8 cellular contexts compared by ENCODE assay signal in the genomic region with DNA sequence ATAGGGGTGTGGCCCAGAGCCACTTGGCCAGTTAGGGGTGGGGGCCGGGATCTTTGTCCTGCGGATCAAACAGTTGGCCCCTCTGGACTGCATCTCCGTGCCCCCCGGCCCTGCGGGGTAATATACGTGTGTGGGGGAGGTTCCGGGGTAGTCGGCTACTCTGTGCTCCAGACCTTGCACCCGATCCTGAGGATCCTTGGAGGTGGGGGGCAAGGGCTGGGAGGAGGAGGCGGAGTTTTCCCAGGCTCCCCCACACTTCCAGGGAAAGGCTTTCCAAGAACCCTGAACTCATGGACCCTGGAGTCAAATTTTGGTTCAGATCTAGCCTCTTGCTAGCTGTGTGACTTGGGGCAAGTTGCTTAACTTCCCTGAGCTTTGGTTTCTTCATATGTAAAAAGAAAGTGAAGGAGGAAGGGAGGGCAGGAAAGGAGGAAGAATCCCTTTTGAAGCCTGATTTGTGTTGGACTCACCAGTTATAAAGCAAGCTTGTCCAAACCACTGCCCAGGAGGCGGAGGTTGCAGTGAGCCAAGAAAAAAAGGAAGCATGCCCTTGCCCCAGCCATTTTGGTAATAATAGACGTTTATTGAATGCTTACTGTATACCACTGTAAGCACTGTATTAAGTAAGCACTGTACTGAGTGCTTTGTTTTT. TPM values are rescaled to one million over a fixed set of nuclear protein-coding genes. Genes with fewer than 3 reads are reported as not detected.
DNase-seq lines count a peak whose midpoint lies in the region; ATAC-seq, FAIRE-seq and TF ChIP-seq lines count a peak whose summit lies in the region.

No MANE protein-coding gene starts in this region.

- peak overlapping the region; percentile 90 for H3K4me3 Mint-ChIP-seq in CD8-positive, alpha-beta T cell
- H3K4me3 Mint-ChIP-seq in astrocyte (ENCODE audit: unreplicated experiment) (peak overlapping the region; percentile 92), immature natural killer cell (peak overlapping the region; percentile 84 to 90 (median 88))

- peak overlapping the region; percentile 59 for H3K27ac ChIP-seq in CD8-positive, alpha-beta T cell (ENCODE audit: low read depth, low read length)
- H3K27ac ChIP-seq in Karpas-422 (ENCODE audit: low read length) (no peak overlapping the region), astrocyte (ENCODE audit: low read depth, low read length) (peak overlapping the region; percentile 41), stomach smooth muscle (ENCODE audit: low read length) (no peak overlapping the region)

- no peaks in the 10 kb centered on the region for H3K27me3 Mint-ChIP-seq in CD8-positive, alpha-beta T cell (ENCODE audit: low read depth)
- H3K27me3 Mint-ChIP-seq in astrocyte (ENCODE audit: low read depth, unreplicated experiment): no peaks in the 10 kb centered on the region
- peaks cover 3 to 7% (median 7%) of the 10 kb centered on the region in 3 donors for H3K27me3 Mint-ChIP-seq in immature natural killer cell (ENCODE audit: low read depth in 3 of 3)

- H3K9ac ChIP-seq in Karpas-422 (ENCODE audit: low read length) (peak overlapping the region; percentile 81), astrocyte (ENCODE audit: low read length) (peak overlapping the region; percentile 86), stomach smooth muscle (ENCODE audit: low read length in 2 of 2) (peak overlapping the region; percentile 68 to 80)

- DNase-seq in CD8-positive, alpha-beta T cell: peak in 1 of 7 experiments; percentile 3
- peak; percentile 51 for DNase-seq in Karpas-422
- no peak for DNase-seq in astrocyte (ENCODE audit: low read depth)
- no peak for DNase-seq in immature natural killer cell
- no peak for DNase-seq in H54 (ENCODE audit: insufficient read length, low spot score)

- peaks cover 24% of the 10 kb centered on the region for H3K36me3 Mint-ChIP-seq in CD8-positive, alpha-beta T cell
- H3K36me3 Mint-ChIP-seq in astrocyte (ENCODE audit: low read depth, unreplicated experiment) (peaks cover 12% of the 10 kb centered on the region), immature natural killer cell (peaks cover 0 to 11% (median 6%) of the 10 kb centered on the region in 3 donors)

- H3K4me1 Mint-ChIP-seq in CD8-positive, alpha-beta T cell (ENCODE audit: low read depth): peaks cover 15% of the 10 kb centered on the region
- H3K4me1 Mint-ChIP-seq in astrocyte (ENCODE audit: low read depth, unreplicated experiment) (peaks cover 2% of the 10 kb centered on the region), immature natural killer cell (peaks cover 13% of the 10 kb centered on the region in 2 donors)

- no peaks in the 10 kb centered on the region for H4K20me1 ChIP-seq in Karpas-422 (ENCODE audit: insufficient read depth, low read depth, low read length)
- H4K20me1 ChIP-seq in astrocyte (ENCODE audit: insufficient read depth, low read length): peaks cover 5% of the 10 kb centered on the region

- ATAC-seq in CD8-positive, alpha-beta T cell: no peak
- ATAC-seq in HG03095 (IDR thresholded peaks at IDR 0.05; ENCODE audit: unreplicated experiment): no peak
- no peak for ATAC-seq in GM19351 (IDR thresholded peaks at IDR 0.05; ENCODE audit: unreplicated experiment)

- intact Hi-C loops in CD8-positive, alpha-beta T cell (cut with DNase I, micrococcal nuclease): loop anchor here (1.0 to 2.0 kb wide), 5 partner anchors 40 to 210 kb away; partner anchors contain the start of genes MFN2 (in 2 of the 2), KIAA2013 (in 1 of the 2), PLOD1 (in 1 of the 2) and VPS13D (in 1 of the 2)

- H3K9me3 Mint-ChIP-seq in CD8-positive, alpha-beta T cell: no peaks in the 10 kb centered on the region
- no peaks in the 10 kb centered on the region for H3K9me3 Mint-ChIP-seq in astrocyte (ENCODE audit: unreplicated experiment)
- no peaks in the 10 kb centered on the region for H3K9me3 Mint-ChIP-seq in immature natural killer cell

- H3K4me1 ChIP-seq in CD8-positive, alpha-beta T cell (ENCODE audit: insufficient read depth, low read length): peaks cover 11% of the 10 kb centered on the region
- H3K4me1 ChIP-seq in Karpas-422 (ENCODE audit: low read length): peaks cover 11% of the 10 kb centered on the region
- H3K4me1 ChIP-seq in astrocyte (ENCODE audit: insufficient read depth, low read length): peaks cover 6% of the 10 kb centered on the region
- peaks cover 6% of the 10 kb centered on the region for H3K4me1 ChIP-seq in stomach smooth muscle (ENCODE audit: control insufficient read depth, insufficient read depth, low read length)

- H3K4me3 ChIP-seq in CD8-positive, alpha-beta T cell (ENCODE audit: low read depth, low read length): peak overlapping the region; percentile 69
- H3K4me3 ChIP-seq in Karpas-422 (ENCODE audit: low read length): peak overlapping the region; percentile 94
- H3K4me3 ChIP-seq in astrocyte (ENCODE audit: insufficient read depth, low read depth, low read length): peak overlapping the region; percentile 86
- H3K4me3 ChIP-seq in stomach smooth muscle (ENCODE audit: low read length in 2 of 2): peak overlapping the region; percentile 61 to 90

- H3K79me2 ChIP-seq in Karpas-422 (ENCODE audit: low read length): peaks cover 19% of the 10 kb centered on the region
- peaks cover 28% of the 10 kb centered on the region for H3K79me2 ChIP-seq in astrocyte (ENCODE audit: insufficient read depth, low read length)

- H3K9me3 ChIP-seq in CD8-positive, alpha-beta T cell (ENCODE audit: low read length): no peaks in the 10 kb centered on the region
- H3K9me3 ChIP-seq in Karpas-422 (ENCODE audit: low read length) (no peaks in the 10 kb centered on the region), astrocyte (ENCODE audit: insufficient read depth, low read depth, low read length) (no peaks in the 10 kb centered on the region), stomach smooth muscle (ENCODE audit: control insufficient read depth in 2 of 2, low read length in 2 of 2) (no peaks in the 10 kb centered on the region)

- no peak for TF ChIP-seq POLR2A in H54 (IDR thresholded peaks at IDR 0.05; ENCODE audit: low read depth, low read length)

- POLR2A ChIA-PET in CD8-positive, alpha-beta T cell (lab: Charles Lee): interaction anchor here (1.0 to 2.8 kb wide), 3 partner anchors 9 to 111 kb away, joined by 3 to 33 read pairs (median 4); no protein-coding TSS in a partner anchor

- no peak for TF ChIP-seq CTCF in CD8-positive, alpha-beta T cell (IDR thresholded peaks at IDR 0.05)
- no peak for TF ChIP-seq CTCF in astrocyte (IDR thresholded peaks at IDR 0.05; ENCODE audit: insufficient read depth, low read depth, low read length)

- peaks cover 3% of the 10 kb centered on the region for H3K36me3 ChIP-seq in CD8-positive, alpha-beta T cell (ENCODE audit: insufficient read depth, low read length)
- H3K36me3 ChIP-seq in Karpas-422 (ENCODE audit: insufficient read depth, low read length) (0 out of 2 replicates have a peak, but pooled peaks cover 2% of the 10 kb centered on the region), astrocyte (ENCODE audit: insufficient read depth, low read length) (peaks cover 5% of the 10 kb centered on the region), stomach smooth muscle (ENCODE audit: control insufficient read depth in 2 of 2, insufficient read depth in 2 of 2, low read length in 2 of 2) (peaks cover 3 to 9% of the 10 kb centered on the region in 2 donors)

- no peaks in the 10 kb centered on the region for H3K9me2 ChIP-seq in Karpas-422 (replicated peaks; ENCODE audit: insufficient read depth, low read length)

- CTCF ChIA-PET in CD8-positive, alpha-beta T cell (lab: Charles Lee): interaction anchor here (1.4 kb wide), 1 partner anchor 11 kb away, joined by 3 read pairs; no protein-coding TSS in a partner anchor

- peak overlapping the region; percentile 94 for H3K4me2 ChIP-seq in Karpas-422 (ENCODE audit: low read depth, low read length, poor library complexity, severe bottlenecking)
- peak overlapping the region; percentile 94 for H3K4me2 ChIP-seq in astrocyte (ENCODE audit: low read length)

- H3K27ac Mint-ChIP-seq in CD8-positive, alpha-beta T cell: peak overlapping the region; percentile 45
- H3K27ac Mint-ChIP-seq in astrocyte (ENCODE audit: unreplicated experiment) (peak overlapping the region; percentile 62), immature natural killer cell (peak overlapping the region in 5 of 6 donors; percentile 18 to 79 (median 53))

- no peak for FAIRE-seq in astrocyte (lab: Jason Lieb, UNC)
- FAIRE-seq in H54 (lab: Jason Lieb, UNC): no peak

- H2AFZ ChIP-seq in Karpas-422 (ENCODE audit: low read length): peak overlapping the region; percentile 89; the same call in 1 of the 2 replicates
- H2AFZ ChIP-seq in astrocyte (ENCODE audit: low read depth, low read length): peak overlapping the region; percentile 74

- H3K27me3 ChIP-seq in CD8-positive, alpha-beta T cell (ENCODE audit: insufficient read depth, low read length): no peaks in the 10 kb centered on the region
- H3K27me3 ChIP-seq in Karpas-422 (ENCODE audit: low read length): no peaks in the 10 kb centered on the region
- H3K27me3 ChIP-seq in astrocyte (ENCODE audit: insufficient read depth, low read length): no peaks in the 10 kb centered on the region
- H3K27me3 ChIP-seq in stomach smooth muscle (ENCODE audit: control insufficient read depth in 1 of 2, insufficient read depth in 2 of 2, low read length in 2 of 2): no peaks in the 10 kb centered on the region

RNA-seq across cellular contexts. Expression of gene MIIP, which starts 0.7 kb away (rescaled TPM):
- 10 to 100 TPM; 21.2 to 21.5 TPM for total RNA-seq in CD8-positive, alpha-beta T cell
- total RNA-seq in Karpas-422 (2014; rRNA removed; shearing (Covaris generic); ENCODE audit: low replicate concordance): 33.8 and 66.1 TPM in 2 replicates
- total RNA-seq in astrocyte: 29.1 and 33.8 TPM in 2 replicates
- polyA plus RNA-seq in immature natural killer cell: 10 to 100 TPM; 29.0 to 34.4 (median 32.4) TPM

RNA-seq across cellular contexts. Expression of gene MFN2, which starts 39.7 kb away (rescaled TPM):
- 10 to 100 TPM; 41.7 to 46.0 TPM for total RNA-seq in CD8-positive, alpha-beta T cell
- total RNA-seq in Karpas-422 (2014; rRNA removed; shearing (Covaris generic); ENCODE audit: low replicate concordance): 26.9 and 34.1 TPM in 2 replicates
- total RNA-seq in astrocyte: 74.0 and 75.5 TPM in 2 replicates
- 10 to 100 TPM; 34.9 to 55.9 (median 37.7) TPM for polyA plus RNA-seq in immature natural killer cell

RNA-seq across cellular contexts. Expression of gene TNFRSF8, which starts 43.1 kb away (rescaled TPM):
- not detected for total RNA-seq in CD8-positive, alpha-beta T cell
- not detected in 2 replicates for total RNA-seq in Karpas-422 (2014; rRNA removed; shearing (Covaris generic); ENCODE audit: low replicate concordance)
- total RNA-seq in astrocyte: 0.16 and 0.22 TPM in 2 replicates
- polyA plus RNA-seq in immature natural killer cell: under 1 TPM in 1 of 3 donors, not detected in 2; 0.09 TPM

Comparison
In these comparisons a context has a peak if more than half of its experiments do, and no peak if none do; other contexts are left out.
1. H3K27ac ChIP-seq: peak in CD8-positive, alpha-beta T cell (single experiment) and astrocyte (single experiment); none in Karpas-422 (single experiment) and stomach smooth muscle (single experiment).
2. Peak in every context shown above with its lines, with median percentiles within 50 percentile points of each other: H3K4me3 ChIP-seq, H3K27ac Mint-ChIP-seq, H3K4me3 Mint-ChIP-seq and H3K9ac ChIP-seq.